9 cellular contexts compared by ENCODE assay signal in genomic region chr19:5954293-5954692, GRCh38. TPM values are rescaled to one million over a fixed set of nuclear protein-coding genes. Genes with fewer than 3 reads are reported as not detected.
DNase-seq lines count a peak whose midpoint lies in the region; TF ChIP-seq lines count a peak whose summit lies in the region.
"Had no signal": no experiment of that assay in that cellular context is flagged by ENCODE, and none has a peak within 500 bp of the region (broad histone marks: within the 10 kb centered on the region; RNA-seq: fewer than 3 reads in every experiment).

No MANE protein-coding gene starts in this region.

- peaks cover 0 to 6% of the 10 kb centered on the region in 2 donors for H3K36me3 ChIP-seq in adrenal gland (replicated peaks in 1 of 2)
- peaks cover 17 to 32% of the 10 kb centered on the region in 2 experiments for H3K36me3 ChIP-seq in mesenchymal stem cell (ENCODE audit: control insufficient read depth in 1 of 2, insufficient read depth in 2 of 2, low read depth in 1 of 2, low read length in 2 of 2)
- no peaks in the 10 kb centered on the region for H3K36me3 ChIP-seq in tibial nerve
- H3K36me3 ChIP-seq in trophoblast cell (ENCODE audit: control insufficient read depth in 1 of 2, insufficient read depth in 2 of 2, low read length in 2 of 2) = peaks cover 7 to 18% of the 10 kb centered on the region in 2 experiments
- peaks cover 0 to 30% of the 10 kb centered on the region in 2 donors for H3K36me3 ChIP-seq in neuronal stem cell (replicated peaks in 1 of 2; ENCODE audit: control insufficient read depth in 2 of 2, insufficient read depth in 2 of 2, low read length in 2 of 2)

- H3K9me3 Mint-ChIP-seq in activated naive CD4-positive, alpha-beta T cell treated with anti-CD3 and anti-CD28 coated beads, Interleukin-2, amount 10 ng/mL, durations not matched to agents 7 days and 5 days = no peaks in the 10 kb centered on the region

- WGBS in adrenal gland, 4 donors = 27 to 36% (median 30%) methylated on average over 6 of the region's 6 CpGs
- 58% methylated on average over 6 of the region's 6 CpGs for WGBS in mesenchymal stem cell
- 44 to 45% methylated on average over 6 of the region's 6 CpGs for WGBS in tibial nerve, 2 donors
- no CpG with 5 or more reads among the region's 6 CpGs for WGBS in trophoblast cell (ENCODE audit: extremely low coverage, insufficient coverage, insufficient read length)
- WGBS in neuronal stem cell (ENCODE audit: extremely low coverage in 2 of 2, insufficient read length in 2 of 2, insufficient replicate concordance in 1 of 2), 2 donors = no CpG with 5 or more reads among the region's 6 CpGs

- peak overlapping the region; percentile 36 for H2BK5ac ChIP-seq in mesenchymal stem cell (ENCODE audit: low read depth, low read length, poor library complexity, severe bottlenecking)
- no peak overlapping the region for H2BK5ac ChIP-seq in trophoblast cell (ENCODE audit: low read depth, low read length, poor library complexity)
- H2BK5ac ChIP-seq in neuronal stem cell (ENCODE audit: low read length) = no peak overlapping the region

- H3K18ac ChIP-seq in mesenchymal stem cell (ENCODE audit: low read depth in 1 of 2, low read length in 2 of 2) = peak overlapping the region; percentile 44 to 61
- no peak overlapping the region for H3K18ac ChIP-seq in trophoblast cell (ENCODE audit: low read length)
- no peak overlapping the region for H3K18ac ChIP-seq in neuronal stem cell (ENCODE audit: low read length)

- TF ChIP-seq POLR2A in adrenal gland (IDR thresholded peaks at IDR 0.05) (no peak), tibial nerve (IDR thresholded peaks at IDR 0.05) (no peak)

- H3K4me1 ChIP-seq in adrenal gland (replicated peaks in 1 of 2) (peaks cover 44 to 98% of the 10 kb centered on the region in 2 donors), mesenchymal stem cell (ENCODE audit: control insufficient read depth, insufficient read depth, low read depth, low read length) (peaks cover 41% of the 10 kb centered on the region), tibial nerve (peaks cover 0 to 97% (median 66%) of the 10 kb centered on the region in 4 donors), trophoblast cell (ENCODE audit: control insufficient read depth in 1 of 2, insufficient read depth in 2 of 2, low read length in 2 of 2) (peaks cover 11 to 25% of the 10 kb centered on the region in 2 experiments), neuronal stem cell (ENCODE audit: control insufficient read depth in 2 of 2, insufficient read depth in 1 of 2, low read depth in 1 of 2, low read length in 2 of 2) (peaks cover 44 to 54% of the 10 kb centered on the region in 2 donors)

- no peak overlapping the region for H4K12ac ChIP-seq in trophoblast cell (ENCODE audit: low read depth, low read length)

- H4K8ac ChIP-seq in mesenchymal stem cell (ENCODE audit: low read length) = no peak overlapping the region
- H4K8ac ChIP-seq in trophoblast cell (ENCODE audit: low read depth, low read length) = no peak overlapping the region
- no peak overlapping the region for H4K8ac ChIP-seq in neuronal stem cell (ENCODE audit: low read depth, low read length)

- no peak overlapping the region for H2AFZ ChIP-seq in mesenchymal stem cell (ENCODE audit: low read depth, low read length)
- H2AFZ ChIP-seq in trophoblast cell (ENCODE audit: insufficient read depth, low read length, poor library complexity) = no peak overlapping the region
- no peak overlapping the region for H2AFZ ChIP-seq in neuronal stem cell (ENCODE audit: low read length)

- TF ChIP-seq EP300 in tibial nerve (IDR thresholded peaks at IDR 0.05) = no peak

- peaks cover 91% of the 10 kb centered on the region for H3K4me1 Mint-ChIP-seq in activated naive CD4-positive, alpha-beta T cell treated with anti-CD3 and anti-CD28 coated beads, Interleukin-2, amount 10 ng/mL, durations not matched to agents 7 days and 5 days

- no peak for DNase-seq in activated naive CD4-positive, alpha-beta T cell treated with anti-CD3 and anti-CD28 coated beads, Interleukin-2, amount 10 ng/mL, durations not matched to agents 7 days and 5 days
- no peak for DNase-seq in activated naive CD4-positive, alpha-beta T cell treated with anti-CD3 and anti-CD28 coated beads, Interleukin-2, amount 50 U/mL, for 16 hours
- DNase-seq in adrenal gland (no peak), mesenchymal stem cell (peak; percentile 28), tibial nerve (ENCODE audit: low spot score in 2 of 2) (no peak), trophoblast cell (no peak), neuronal stem cell (ENCODE audit: low spot score) (no peak)
- DNase-seq in stimulated activated naive CD4-positive, alpha-beta T cell (lab: John Stamatoyannopoulos, UW) = no peak
- DNase-seq: Calu3 had no signal

- peak overlapping the region; percentile 10 to 87 (median 74) for H3K27ac ChIP-seq in adrenal gland
- peak overlapping the region; percentile 29 for H3K27ac ChIP-seq in mesenchymal stem cell (ENCODE audit: low read length, poor library complexity, severe bottlenecking)
- peak overlapping the region; percentile 28 to 92 (median 80) for H3K27ac ChIP-seq in tibial nerve
- H3K27ac ChIP-seq in trophoblast cell (ENCODE audit: low read depth, low read length) = no peak overlapping the region
- no peak overlapping the region for H3K27ac ChIP-seq in neuronal stem cell (replicated peaks; ENCODE audit: low read length)

- CTCF ChIA-PET in activated naive CD4-positive, alpha-beta T cell treated with anti-CD3 and anti-CD28 coated beads, Interleukin-2, amount 10 ng/mL, durations not matched to agents 7 days and 5 days (lab: Charles Lee) = interaction anchor here (3.5 kb wide), 1 partner anchor 14 kb away, joined by 15 read pairs; no protein-coding TSS in a partner anchor

- H3K79me1 ChIP-seq in mesenchymal stem cell (replicated peaks; ENCODE audit: low read length, poor library complexity, severe bottlenecking) (peaks cover 41% of the 10 kb centered on the region), trophoblast cell (ENCODE audit: low read length) (no peaks in the 10 kb centered on the region), neuronal stem cell (ENCODE audit: low read depth, low read length) (peaks cover 13% of the 10 kb centered on the region)

- H2BK120ac ChIP-seq in mesenchymal stem cell (ENCODE audit: low read depth, low read length) (peak overlapping the region; percentile 45), trophoblast cell (ENCODE audit: insufficient read depth, low read length, poor library complexity) (no peak overlapping the region), neuronal stem cell (ENCODE audit: low read depth, low read length) (no peak overlapping the region)

- peak overlapping the region; percentile 58 for H3K4me3 Mint-ChIP-seq in activated naive CD4-positive, alpha-beta T cell treated with anti-CD3 and anti-CD28 coated beads, Interleukin-2, amount 10 ng/mL, durations not matched to agents 7 days and 5 days

- H3K23ac ChIP-seq in mesenchymal stem cell (ENCODE audit: low read length in 2 of 2) = no peak overlapping the region
- no peak overlapping the region for H3K23ac ChIP-seq in trophoblast cell (ENCODE audit: low read length)
- no peak overlapping the region for H3K23ac ChIP-seq in neuronal stem cell (ENCODE audit: low read depth, low read length, poor library complexity)

- H2AK5ac ChIP-seq in mesenchymal stem cell (ENCODE audit: low read length, severe bottlenecking) (peak overlapping the region; percentile 33), trophoblast cell (ENCODE audit: low read length) (no peak overlapping the region), neuronal stem cell (ENCODE audit: low read depth, low read length) (no peak overlapping the region)

- no peak overlapping the region for H3K14ac ChIP-seq in mesenchymal stem cell (ENCODE audit: low read length in 2 of 2)
- no peak overlapping the region for H3K14ac ChIP-seq in trophoblast cell (ENCODE audit: low read length)
- no peak overlapping the region for H3K14ac ChIP-seq in neuronal stem cell (ENCODE audit: low read length)

- H3K27me3 ChIP-seq in adrenal gland = no peaks in the 10 kb centered on the region
- H3K27me3 ChIP-seq in mesenchymal stem cell (ENCODE audit: control insufficient read depth in 1 of 2, insufficient read depth in 1 of 2, low read length in 2 of 2) = no peaks in the 10 kb centered on the region
- no peaks in the 10 kb centered on the region for H3K27me3 ChIP-seq in tibial nerve
- no peaks in the 10 kb centered on the region for H3K27me3 ChIP-seq in trophoblast cell (ENCODE audit: insufficient read depth, low read length)
- H3K27me3 ChIP-seq in neuronal stem cell (ENCODE audit: control insufficient read depth in 3 of 3, insufficient read depth in 3 of 3, low read depth in 1 of 3, low read length in 3 of 3) = no peaks in the 10 kb centered on the region

- H3K4ac ChIP-seq in mesenchymal stem cell (ENCODE audit: low read depth in 1 of 2, low read length in 2 of 2) = peak overlapping the region; percentile 75 to 92
- no peak overlapping the region for H3K4ac ChIP-seq in trophoblast cell (ENCODE audit: low read depth, low read length)
- no peak overlapping the region for H3K4ac ChIP-seq in neuronal stem cell (ENCODE audit: low read length)

- peaks cover 3% of the 10 kb centered on the region for H3K79me2 ChIP-seq in trophoblast cell (ENCODE audit: control insufficient read depth, insufficient read depth, low read length, poor library complexity)

- H2BK15ac ChIP-seq in mesenchymal stem cell (ENCODE audit: low read depth, poor library complexity, severe bottlenecking) (no peak overlapping the region), neuronal stem cell (ENCODE audit: low read length) (no peak overlapping the region)

- intact Hi-C loops in adrenal gland (cut with DNase I) = no loop called here

- no peak overlapping the region for H3K4me3 ChIP-seq in adrenal gland
- H3K4me3 ChIP-seq in mesenchymal stem cell (ENCODE audit: insufficient read depth in 1 of 2, low read depth in 1 of 2, low read length in 2 of 2) = peak overlapping the region in 1 of 2 experiments; percentile 58
- H3K4me3 ChIP-seq in tibial nerve = no peak overlapping the region
- no peak overlapping the region for H3K4me3 ChIP-seq in trophoblast cell (ENCODE audit: low read depth, low read length)
- no peak overlapping the region for H3K4me3 ChIP-seq in neuronal stem cell (ENCODE audit: low read length in 2 of 2)

- TF ChIP-seq CTCF in adrenal gland (IDR thresholded peaks at IDR 0.05) (no peak), tibial nerve (IDR thresholded peaks at IDR 0.05) (no peak)

- H3K4me2 ChIP-seq in mesenchymal stem cell (ENCODE audit: low read length, poor library complexity, severe bottlenecking) (no peak overlapping the region), trophoblast cell (ENCODE audit: low read length) (no peak overlapping the region), neuronal stem cell (ENCODE audit: insufficient read depth, low read length, poor library complexity, severe bottlenecking) (no peak overlapping the region)

- H4K91ac ChIP-seq in mesenchymal stem cell (ENCODE audit: low read length) (peak overlapping the region; percentile 56), trophoblast cell (ENCODE audit: low read depth, low read length) (no peak overlapping the region), neuronal stem cell (ENCODE audit: low read depth, low read length, poor library complexity) (no peak overlapping the region)

- H2BK12ac ChIP-seq in mesenchymal stem cell (ENCODE audit: low read length in 2 of 2) (peak overlapping the region in 1 of 2 experiments; percentile 78), trophoblast cell (ENCODE audit: low read length) (no peak overlapping the region), neuronal stem cell (ENCODE audit: low read length) (no peak overlapping the region)

- H3K27ac Mint-ChIP-seq in activated naive CD4-positive, alpha-beta T cell treated with anti-CD3 and anti-CD28 coated beads, Interleukin-2, amount 10 ng/mL, durations not matched to agents 7 days and 5 days = peak overlapping the region; percentile 97

- peaks cover 43% of the 10 kb centered on the region for H3K36me3 Mint-ChIP-seq in activated naive CD4-positive, alpha-beta T cell treated with anti-CD3 and anti-CD28 coated beads, Interleukin-2, amount 10 ng/mL, durations not matched to agents 7 days and 5 days

- H3K9ac ChIP-seq in mesenchymal stem cell (ENCODE audit: low read length) = peak overlapping the region; percentile 55
- H3K9ac ChIP-seq in trophoblast cell (ENCODE audit: low read length) = no peak overlapping the region
- H3K9ac ChIP-seq in neuronal stem cell (ENCODE audit: low read depth, low read length, poor library complexity) = no peak overlapping the region

- H3K9me3 ChIP-seq in adrenal gland (replicated peaks in 1 of 3) (no peaks in the 10 kb centered on the region), mesenchymal stem cell (ENCODE audit: control insufficient read depth, low read length) (no peaks in the 10 kb centered on the region), tibial nerve (no peaks in the 10 kb centered on the region), trophoblast cell (ENCODE audit: insufficient read depth, low read depth, low read length) (no peaks in the 10 kb centered on the region), neuronal stem cell (replicated peaks in 1 of 2; ENCODE audit: control insufficient read depth in 2 of 2, insufficient read depth in 1 of 2, low read depth in 1 of 2, low read length in 2 of 2) (no peaks in the 10 kb centered on the region)

- H3K27me3 Mint-ChIP-seq in activated naive CD4-positive, alpha-beta T cell treated with anti-CD3 and anti-CD28 coated beads, Interleukin-2, amount 10 ng/mL, durations not matched to agents 7 days and 5 days = no peaks in the 10 kb centered on the region

RNA-seq across cellular contexts. Expression of gene RANBP3, which starts 23.6 kb away (rescaled TPM):
- total RNA-seq in adrenal gland (100 to 1,000 TPM in 2 of 8 donors, 10 to 100 TPM in 6; 70.0 to 179 (median 90.0) TPM), tibial nerve (100 to 1,000 TPM in 2 of 4 donors, 10 to 100 TPM in 2; 75.4 to 129 (median 95.6) TPM)
- 100 to 1,000 TPM in 1 of 3 donors, 10 to 100 TPM in 2; 60.9 to 118 (median 62.3) TPM for polyA plus RNA-seq in adrenal gland
- polyA plus RNA-seq in mesenchymal stem cell (2013, experiment 1 of 2) = 80.2 TPM
- polyA plus RNA-seq in mesenchymal stem cell (2013, experiment 2 of 2) = 75.1 TPM
- 85.2 and 95.7 TPM in 2 replicates for polyA plus RNA-seq in trophoblast cell (2013)
- polyA plus RNA-seq in neuronal stem cell (2013, experiment 1 of 2) = 112 TPM
- 111 TPM for polyA plus RNA-seq in neuronal stem cell (2013, experiment 2 of 2)

RNA-seq across cellular contexts. Expression of gene CAPS, which starts 40.2 kb away (rescaled TPM):
- total RNA-seq in adrenal gland (100 to 1,000 TPM in 1 of 8 donors, 10 to 100 TPM in 6, 1 to 10 TPM in 1; 8.8 to 146 (median 19.2) TPM), tibial nerve (10 to 100 TPM; 67.5 to 95.0 (median 77.4) TPM)
- polyA plus RNA-seq in adrenal gland = 100 to 1,000 TPM in 1 of 3 donors, 10 to 100 TPM in 1, 1 to 10 TPM in 1; 7.1 to 104 (median 75.9) TPM
- polyA plus RNA-seq in mesenchymal stem cell (2013, experiment 1 of 2) = 2.4 TPM
- 2.3 TPM for polyA plus RNA-seq in mesenchymal stem cell (2013, experiment 2 of 2)
- 3.7 and 3.8 TPM in 2 replicates for polyA plus RNA-seq in trophoblast cell (2013)
- polyA plus RNA-seq in neuronal stem cell (2013, experiment 1 of 2) = 3.0 TPM
- polyA plus RNA-seq in neuronal stem cell (2013, experiment 2 of 2) = 3.0 TPM

RNA-seq across cellular contexts. Expression of gene VMAC, which starts 49.6 kb away (rescaled TPM):
- total RNA-seq in adrenal gland = 10 to 100 TPM in 3 of 8 donors, 1 to 10 TPM in 5; 5.0 to 14.4 (median 8.8) TPM
- 10 to 100 TPM in 1 of 3 donors, 1 to 10 TPM in 2; 3.5 to 15.6 (median 4.8) TPM for polyA plus RNA-seq in adrenal gland
- 3.1 TPM for polyA plus RNA-seq in mesenchymal stem cell (2013, experiment 1 of 2)
- 2.4 TPM for polyA plus RNA-seq in mesenchymal stem cell (2013, experiment 2 of 2)
- total RNA-seq in tibial nerve = 10 to 100 TPM in 3 of 4 donors, 1 to 10 TPM in 1; 8.3 to 16.7 (median 13.9) TPM
- 3.1 and 3.2 TPM in 2 replicates for polyA plus RNA-seq in trophoblast cell (2013)
- polyA plus RNA-seq in neuronal stem cell (2013, experiment 1 of 2) = 2.7 TPM
- polyA plus RNA-seq in neuronal stem cell (2013, experiment 2 of 2) = 2.4 TPM

RNA-seq across cellular contexts. Expression of gene NDUFA11, which starts 50.7 kb away (rescaled TPM):
- total RNA-seq in adrenal gland (100 to 1,000 TPM; 288 to 842 (median 387) TPM), tibial nerve (100 to 1,000 TPM; 184 to 350 (median 216) TPM)
- 100 to 1,000 TPM; 300 to 856 (median 442) TPM for polyA plus RNA-seq in adrenal gland
- polyA plus RNA-seq in mesenchymal stem cell (2013, experiment 1 of 2) = 338 TPM
- polyA plus RNA-seq in mesenchymal stem cell (2013, experiment 2 of 2) = 347 TPM
- polyA plus RNA-seq in trophoblast cell (2013) = 291 and 293 TPM in 2 replicates
- 244 TPM for polyA plus RNA-seq in neuronal stem cell (2013, experiment 1 of 2)
- polyA plus RNA-seq in neuronal stem cell (2013, experiment 2 of 2) = 235 TPM

Comparison
In these comparisons a context has a peak if more than half of its experiments do, and no peak if none do; other contexts are left out.
1. H3K27ac ChIP-seq: peak in adrenal gland (5 of 5), mesenchymal stem cell (single experiment) and tibial nerve (4 of 4); none in trophoblast cell (single experiment) and neuronal stem cell (single experiment).
2. H3K18ac ChIP-seq: peak in mesenchymal stem cell (2 of 2); none in trophoblast cell (single experiment) and neuronal stem cell (single experiment).
3. H3K4ac ChIP-seq: peak in mesenchymal stem cell (2 of 2); none in trophoblast cell (single experiment) and neuronal stem cell (single experiment).